ENCODE assay signal across 14 cellular contexts in genomic region chr19:2616741-2617392, GRCh38.
A peak's percentile ranks its signal among the peaks of the same experiment; 100 is the strongest.
DNase-seq lines count a peak whose midpoint lies in the region; ATAC-seq, FAIRE-seq and TF ChIP-seq lines count a peak whose summit lies in the region.
"Had no signal": no experiment of that assay in that cellular context is flagged by ENCODE, and none has a peak within 500 bp of the region (broad histone marks: within the 10 kb centered on the region; RNA-seq: fewer than 3 reads in every experiment).

No MANE protein-coding gene starts in this region.

- TF ChIP-seq POLR2A in GM12891 (IDR thresholded peaks at IDR 0.05; ENCODE audit: low read depth, low read length) = no peak

- peaks cover 2 to 6% of the 10 kb centered on the region in 2 donors for H3K9me3 ChIP-seq in neuronal stem cell (replicated peaks in 1 of 2; ENCODE audit: control insufficient read depth in 2 of 2, insufficient read depth in 1 of 2, low read depth in 1 of 2, low read length in 2 of 2)
- H3K9me3 ChIP-seq in hepatocyte (ENCODE audit: low read depth) = no peaks in the 10 kb centered on the region

- H3K27me3 ChIP-seq in dorsolateral prefrontal cortex (no peaks in the 10 kb centered on the region), neuronal stem cell (ENCODE audit: control insufficient read depth in 3 of 3, insufficient read depth in 3 of 3, low read depth in 1 of 3, low read length in 3 of 3) (no peaks in the 10 kb centered on the region), hepatocyte (no peaks in the 10 kb centered on the region)

- H2BK120ac ChIP-seq in neuronal stem cell (ENCODE audit: low read depth, low read length) = no peak overlapping the region

- H3K4me2 ChIP-seq in neuronal stem cell (ENCODE audit: insufficient read depth, low read length, poor library complexity, severe bottlenecking) (no peak overlapping the region), hepatocyte (no peak overlapping the region)
- H3K4me2 ChIP-seq: GM23338, neural progenitor cell had no signal

- H3K14ac ChIP-seq in neuronal stem cell (ENCODE audit: low read length) = no peak overlapping the region

- no peak for ATAC-seq in HG03139 (IDR thresholded peaks at IDR 0.05; ENCODE audit: unreplicated experiment)
- ATAC-seq: GM23338 had no signal

- peak overlapping the region; percentile 88 for H2AK5ac ChIP-seq in neuronal stem cell (ENCODE audit: low read depth, low read length)

- no CpG with 5 or more reads among the region's 13 CpGs for WGBS in neuronal stem cell (ENCODE audit: extremely low coverage in 2 of 2, insufficient read length in 2 of 2, insufficient replicate concordance in 1 of 2), 2 donors
- WGBS in hepatocyte (ENCODE audit: low lambda C conversion rate, missing lambda C conversion rate) = 81% methylated on average over 13 of the region's 13 CpGs

- H3K27ac ChIP-seq in dorsolateral prefrontal cortex = peak overlapping the region in 31 of 59 donors; percentile 1 to 84 (median 40)
- no peak overlapping the region for H3K27ac ChIP-seq in neuronal stem cell (replicated peaks; ENCODE audit: low read length)
- no peak overlapping the region for H3K27ac ChIP-seq in hepatocyte
- H3K27ac ChIP-seq: neural progenitor cell had no signal

- intact Hi-C loops in dorsolateral prefrontal cortex (cut with DNase I) = no loop called here

- no peak overlapping the region for H2BK15ac ChIP-seq in neuronal stem cell (ENCODE audit: low read length)

- H3K23ac ChIP-seq in neuronal stem cell (ENCODE audit: low read depth, low read length, poor library complexity) = no peak overlapping the region

- no peaks in the 10 kb centered on the region for H3K9me2 ChIP-seq in hepatocyte (replicated peaks; ENCODE audit: insufficient read depth)

- no peaks in the 10 kb centered on the region for H3K79me1 ChIP-seq in neuronal stem cell (ENCODE audit: low read depth, low read length)

- H2BK12ac ChIP-seq in neuronal stem cell (ENCODE audit: low read length) = no peak overlapping the region

- H2AFZ ChIP-seq in neuronal stem cell (ENCODE audit: low read length) (no peak overlapping the region), hepatocyte (no peak overlapping the region)
- H2AFZ ChIP-seq: GM23338, neural progenitor cell had no signal

- no peaks in the 10 kb centered on the region for H3K79me2 ChIP-seq in hepatocyte

- no peak for DNase-seq in GM12891 (ENCODE audit: insufficient read length, low spot score)
- DNase-seq in NOMO-1 (lab: John Stamatoyannopoulos, UW; ENCODE audit: unreplicated experiment in 2 of 2) = peak; percentile 89 to 93
- no peak for DNase-seq in dorsolateral prefrontal cortex
- no peak for DNase-seq in neuronal stem cell (ENCODE audit: low spot score)
- no peak for DNase-seq in NCI-H1105 (lab: John Stamatoyannopoulos, UW)
- DNase-seq in G401 (ENCODE audit: low spot score) = no peak
- no peak for DNase-seq in hepatocyte (ENCODE audit: low spot score)
- DNase-seq: activated T-cell treated with anti-CD3 and anti-CD28 coated beads, Interleukin-2, amount 50 U/mL, for 1 hour; hippocampal formation; NCI-H2029 treated with DMSO at 0.1 percent for 48 hours; SW 1271 had no signal

- peaks cover 0 to 5% of the 10 kb centered on the region in 2 donors for H3K4me1 ChIP-seq in neuronal stem cell (ENCODE audit: control insufficient read depth in 2 of 2, insufficient read depth in 1 of 2, low read depth in 1 of 2, low read length in 2 of 2)
- H3K4me1 ChIP-seq in hepatocyte (ENCODE audit: insufficient read depth) = no peaks in the 10 kb centered on the region
- H3K4me1 ChIP-seq: neural progenitor cell had no signal

- H3K36me3 ChIP-seq in neuronal stem cell (replicated peaks in 1 of 2; ENCODE audit: control insufficient read depth in 2 of 2, insufficient read depth in 2 of 2, low read length in 2 of 2) (no peaks in the 10 kb centered on the region), hepatocyte (replicated peaks; ENCODE audit: insufficient read depth, low read depth) (no peaks in the 10 kb centered on the region)
- H3K36me3 ChIP-seq: neural progenitor cell had no signal

- no peak overlapping the region for H4K91ac ChIP-seq in neuronal stem cell (ENCODE audit: low read depth, low read length, poor library complexity)

- in situ Hi-C loops in G401 (cut with HindIII; ENCODE audit: low sequenced_read_pairs) = no loop called here

- no peak overlapping the region for H4K8ac ChIP-seq in neuronal stem cell (ENCODE audit: low read depth, low read length)

- peak overlapping the region; percentile 24 for H3K9ac ChIP-seq in neuronal stem cell (ENCODE audit: low read depth, low read length, poor library complexity)
- H3K9ac ChIP-seq: neural progenitor cell had no signal

- H2BK5ac ChIP-seq in neuronal stem cell (ENCODE audit: low read length) = no peak overlapping the region

- peak overlapping the region; percentile 52 for H3K18ac ChIP-seq in neuronal stem cell (ENCODE audit: low read length)

- no peaks in the 10 kb centered on the region for H4K20me1 ChIP-seq in hepatocyte (ENCODE audit: insufficient read depth, poor library complexity, severe bottlenecking)

- peak; percentile 43 for FAIRE-seq in GM12891 (lab: Jason Lieb, UNC)

- H3K4me3 ChIP-seq in dorsolateral prefrontal cortex = no peak overlapping the region
- no peak overlapping the region for H3K4me3 ChIP-seq in neuronal stem cell (ENCODE audit: low read length in 2 of 2)
- no peak overlapping the region for H3K4me3 ChIP-seq in hepatocyte
- H3K4me3 ChIP-seq: GM23338, neural progenitor cell had no signal

- no peak overlapping the region for H3K4ac ChIP-seq in neuronal stem cell (ENCODE audit: low read length)

- TF ChIP-seq CTCF in dorsolateral prefrontal cortex (IDR thresholded peaks at IDR 0.05 in 54 of 56, conservative IDR thresholded peaks at IDR 0.05 in 2 of 56; ENCODE audit: low read depth in 1 of 56, partially characterized antibody in 56 of 56) (no peak), hepatocyte (IDR thresholded peaks at IDR 0.05; ENCODE audit: poor library complexity) (no peak)

TF ChIP-seq in GM12891, 5 proteins besides CTCF, POLR2A, EP300 and RAD21:
- TF ChIP-seq POLR2AphosphoS5 (IDR thresholded peaks at IDR 0.05; ENCODE audit: low read depth, low read length) (no peak), SPI1 (IDR thresholded peaks at IDR 0.05; ENCODE audit: low read depth, low read length) (no peak), PAX5 (IDR thresholded peaks at IDR 0.05; ENCODE audit: insufficient read depth, low read length, severe bottlenecking) (no peak), TAF1 (IDR thresholded peaks at IDR 0.05; ENCODE audit: low read depth, low read length) (no peak), POU2F2 (IDR thresholded peaks at IDR 0.05; ENCODE audit: low read depth, low read length) (no peak)

Comparison
In these comparisons a context has a peak if more than half of its experiments do, and no peak if none do; other contexts are left out.
1. DNase-seq: peak in NOMO-1 (2 of 2); none in GM12891 (single experiment), dorsolateral prefrontal cortex (0 of 10), neuronal stem cell (single experiment), NCI-H1105 (single experiment), G401 (single experiment) and hepatocyte (single experiment).
2. H3K27ac ChIP-seq: peak in dorsolateral prefrontal cortex (31 of 59); none in neuronal stem cell (single experiment) and hepatocyte (single experiment).